Comparison of ENCODE assay signal across 26 cellular contexts in genomic region chr10:102996876-102997275, GRCh38.
"Had no signal": no experiment of that assay in that cellular context is flagged by ENCODE, and none has a peak within 500 bp of the region (broad histone marks: within the 10 kb centered on the region; RNA-seq: fewer than 3 reads in every experiment).

No MANE protein-coding gene starts in this region.

- H3K36me3 ChIP-seq: brain microvascular endothelial cell, SJCRH30, WERI-Rb-1 had no signal

- H3K27me3 ChIP-seq: brain microvascular endothelial cell, SJCRH30 had no signal

- DNase-seq: activated CD4-positive, alpha-beta T cell treated with anti-CD3 and anti-CD28 coated beads, Interleukin-2, amount 10 ng/mL, durations not matched to agents 24 days and 14 days; activated CD4-positive, alpha-beta T cell treated with anti-CD3 and anti-CD28 coated beads, Interleukin-2, amount 50 U/mL, for 4 hours; activated CD8-positive, alpha-beta T cell treated with anti-CD3 and anti-CD28 coated beads for 36 hours; activated gamma-delta T cell treated with Interleukin-2 at 50 U/mL for 16 hours; activated naive CD4-positive, alpha-beta T cell treated with anti-CD3 and anti-CD28 coated beads for 36 hours; activated naive CD8-positive, alpha-beta T cell treated with anti-CD3 and anti-CD28 coated beads for 36 hours; activated T-cell treated with anti-CD3 and anti-CD28 coated beads, Interleukin-2, amount 50 U/mL, for 24 hours; amniotic stem cell; aorta; brain microvascular endothelial cell; central memory CD4-positive, alpha-beta T cell; Karpas-422; KBM-7; NCI-H1105; NCI-H1417 treated with DMSO at 0.1 percent for 48 hours; NCI-H187 treated with DMSO at 0.1 percent for 48 hours; NCI-H2081; NCI-H345; NCI-H524 treated with DMSO at 0.1 percent for 48 hours; SHP77; SJCRH30; T1000; WERI-Rb-1 had no signal

- H3K4me3 Mint-ChIP-seq: activated CD4-positive, alpha-beta T cell treated with anti-CD3 and anti-CD28 coated beads, Interleukin-2, amount 10 ng/mL, durations not matched to agents 24 days and 14 days; activated CD8-positive, alpha-beta T cell treated with anti-CD3 and anti-CD28 coated beads for 36 hours; activated naive CD4-positive, alpha-beta T cell treated with anti-CD3 and anti-CD28 coated beads for 36 hours; activated naive CD8-positive, alpha-beta T cell treated with anti-CD3 and anti-CD28 coated beads for 36 hours; activated T-cell treated with anti-CD3 and anti-CD28 coated beads, Interleukin-2, amount 50 U/mL, for 24 hours; activated T-helper 1 cell treated with anti-CD3 and anti-CD28 coated beads, Interleukin-12 subunit alpha, Interleukin-12 subunit beta, Interleukin-2, Interleukin-4 antibody, amounts not matched to agents 30 ng/mL and 10 ng/mL and 1 ng/mL, durations not matched to agents 14 hours and 24 hours and 36 hours had no signal

- H3K9me3 ChIP-seq: SJCRH30 had no signal

- H3K27ac Mint-ChIP-seq: activated CD4-positive, alpha-beta T cell treated with anti-CD3 and anti-CD28 coated beads, Interleukin-2, amount 10 ng/mL, durations not matched to agents 24 days and 14 days; activated CD8-positive, alpha-beta T cell treated with anti-CD3 and anti-CD28 coated beads for 36 hours; activated naive CD4-positive, alpha-beta T cell treated with anti-CD3 and anti-CD28 coated beads for 36 hours; activated naive CD8-positive, alpha-beta T cell treated with anti-CD3 and anti-CD28 coated beads for 36 hours; activated T-cell treated with anti-CD3 and anti-CD28 coated beads, Interleukin-2, amount 50 U/mL, for 24 hours; activated T-helper 1 cell treated with anti-CD3 and anti-CD28 coated beads, Interleukin-12 subunit alpha, Interleukin-12 subunit beta, Interleukin-2, Interleukin-4 antibody, amounts not matched to agents 30 ng/mL and 10 ng/mL and 1 ng/mL, durations not matched to agents 14 hours and 24 hours and 36 hours had no signal

- H3K4me1 ChIP-seq: SJCRH30 had no signal

- H3K9me3 Mint-ChIP-seq: activated T-helper 1 cell treated with anti-CD3 and anti-CD28 coated beads, Interleukin-12 subunit alpha, Interleukin-12 subunit beta, Interleukin-2, Interleukin-4 antibody, amounts not matched to agents 30 ng/mL and 10 ng/mL and 1 ng/mL, durations not matched to agents 14 hours and 24 hours and 36 hours had no signal

- ATAC-seq: activated CD8-positive, alpha-beta T cell treated with anti-CD3 and anti-CD28 coated beads for 36 hours; Panc1 had no signal

- H3K27me3 Mint-ChIP-seq: activated CD8-positive, alpha-beta T cell treated with anti-CD3 and anti-CD28 coated beads for 36 hours; activated naive CD8-positive, alpha-beta T cell treated with anti-CD3 and anti-CD28 coated beads for 36 hours; activated T-cell treated with anti-CD3 and anti-CD28 coated beads, Interleukin-2, amount 50 U/mL, for 24 hours had no signal

- H3K4me3 ChIP-seq: SJCRH30, SK-N-MC had no signal

- H3K27ac ChIP-seq: brain microvascular endothelial cell, SJCRH30, SK-N-MC, WERI-Rb-1 had no signal
